In genomic region chr11:123261345-123262106, GRCh38 we compare ENCODE assay signal across 8 cellular contexts.
DNase-seq lines count a peak whose midpoint lies in the region; ATAC-seq lines count a peak whose summit lies in the region.

No MANE protein-coding gene starts in this region.

- intact Hi-C loops in left colon (cut with DNase I, micrococcal nuclease), result no loop called here

- DNase-seq in COLO829 (ENCODE audit: low spot score) (peak; percentile 61), H4 (ENCODE audit: low spot score) (peak; percentile 60), NCI-H2029 treated with DMSO at 0.1 percent for 48 hours (lab: John Stamatoyannopoulos, UW) (peak; percentile 81), cerebellar cortex (ENCODE audit: low spot score) (peak; percentile 93), left colon (peak; percentile 70 to 89)
- DNase-seq in activated CD4-positive, CD25-positive, alpha-beta regulatory T cell treated with anti-CD3 and anti-CD28 coated beads, Interleukin-2, amount 50 U/mL, for 72 hours, result peak; percentile 77
- peak; percentile 74 for DNase-seq in stimulated activated CD4-positive, alpha-beta T cell treated with anti-CD3 and anti-CD28 coated beads, Interleukin-1b, Interleukin-23, amount 100 ng/mL, for 48 hours

- ATAC-seq in left colon, result peak; percentile 99
- ATAC-seq in GM21526 (IDR thresholded peaks at IDR 0.05; ENCODE audit: low FRiP score, unreplicated experiment), result no peak
